ENCODE assay signal across 8 cellular contexts in the genomic region with DNA sequence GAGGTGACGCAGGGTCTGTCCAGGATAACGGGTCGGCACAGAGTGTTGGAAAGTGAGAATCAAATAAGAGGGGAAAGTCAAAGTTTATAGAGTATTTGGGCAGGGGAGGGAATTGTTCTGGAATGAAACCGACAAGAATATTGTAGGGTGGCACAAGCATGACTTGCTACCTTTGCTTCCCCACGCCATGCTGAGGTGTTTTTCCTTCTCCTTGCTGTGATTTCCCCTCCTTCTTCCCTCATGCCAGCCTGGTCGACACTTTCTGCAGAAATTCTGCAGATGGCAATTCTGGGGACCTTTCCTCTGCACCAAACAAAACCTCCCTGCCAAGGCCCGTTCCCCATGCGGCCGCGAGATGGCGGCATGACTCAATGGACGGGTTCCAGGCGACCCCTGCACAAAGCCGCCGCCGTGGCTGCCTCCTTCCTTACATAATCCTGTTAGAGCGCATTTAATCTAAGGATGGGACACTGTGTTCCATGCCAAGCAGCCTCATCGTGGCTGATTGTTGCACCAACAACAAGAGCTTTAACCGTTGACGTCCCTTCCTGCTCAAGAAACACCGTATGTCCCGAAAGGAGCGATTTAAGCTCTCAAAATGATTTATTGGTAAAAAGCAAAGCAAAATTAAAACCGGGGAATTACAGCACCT. TPM values are rescaled to one million over a fixed set of nuclear protein-coding genes. Genes with fewer than 3 reads are reported as not detected.
DNase-seq lines count a peak whose midpoint lies in the region; ATAC-seq and TF ChIP-seq lines count a peak whose summit lies in the region.

A gene (minus strand): TSS at position 290 of the 652 bp plus-strand sequence. CDS start 10,616 bp downstream, outside the sequence.

- CTCF ChIA-PET in GM10248 (lab: Yijun Ruan, JAX): interaction anchor here (0.6 to 4.3 kb wide), 26 partner anchors 11 to 510 kb away, joined by 3 to 56 read pairs (median 4); a partner anchor contains a TSS

- WGBS in ovary, 3 donors: 0 to 1% (median 1%) methylated on average over 24 of the region's 24 CpGs
- 2% methylated on average over 24 of the region's 24 CpGs for WGBS in thymus

- H3K4me3 ChIP-seq in SK-N-MC: peak within 1 kb of the TSS; percentile 74
- peak within 1 kb of the TSS; percentile 8 for H3K4me3 ChIP-seq in ovary
- H3K4me3 ChIP-seq in thymus (ENCODE audit: low read length): peak within 1 kb of the TSS; percentile 4

- H3K9ac ChIP-seq in SK-N-MC (ENCODE audit: insufficient read length): no peak within 1 kb of the TSS

- peak; percentile 91 for ATAC-seq in HG02610 (IDR thresholded peaks at IDR 0.05; ENCODE audit: unreplicated experiment)
- ATAC-seq in Right ventricle myocardium superior (ENCODE audit: poor library complexity): peak; percentile 95

- TF ChIP-seq CTCF in GM10248 (IDR thresholded peaks at IDR 0.05; ENCODE audit: control extremely low read depth, extremely low read depth, low read depth, missing control alignments): peak; percentile 96
- peak; percentile 77 to 82 (median 78) for TF ChIP-seq CTCF in ovary (IDR thresholded peaks at IDR 0.05)

- H3K27me3 ChIP-seq in ovary (no peaks in the 10 kb centered on the region), thymus (ENCODE audit: control insufficient read depth, insufficient read depth) (peaks cover 2% of the 10 kb centered on the region)

- POLR2A ChIA-PET in GM10248 (lab: Yijun Ruan, JAX): no interaction called here

- peaks cover 5% of the 10 kb centered on the region for H3K4me1 ChIP-seq in ovary (ENCODE audit: insufficient read depth)
- no peaks in the 10 kb centered on the region for H3K4me1 ChIP-seq in thymus (ENCODE audit: control insufficient read depth, insufficient read depth, low read length)

- H3K36me3 ChIP-seq in SK-N-MC (ENCODE audit: insufficient read depth, low read length) (no peaks in the 10 kb centered on the region), ovary (no peaks in the 10 kb centered on the region), thymus (ENCODE audit: control insufficient read depth, insufficient read depth) (no peaks in the 10 kb centered on the region)

- intact Hi-C loops in Right ventricle myocardium superior (cut with DNase I) (loop anchor here (5.0 to 10.0 kb wide), 2 partner anchors 57 to 235 kb away; a partner anchor contains a TSS), ovary (cut with DNase I) (no loop called here)

- H3K27ac ChIP-seq in SK-N-MC (no peak within 1 kb of the TSS), ovary (peak within 1 kb of the TSS in 1 of 2 donors; percentile 26), thymus (ENCODE audit: low read depth) (no peak within 1 kb of the TSS)

- no peak for TF ChIP-seq POLR2A in ovary (IDR thresholded peaks at IDR 0.05)

- H3K9me3 ChIP-seq in SK-N-MC (ENCODE audit: low read depth, low read length): no peaks in the 10 kb centered on the region
- no peaks in the 10 kb centered on the region for H3K9me3 ChIP-seq in ovary
- no peaks in the 10 kb centered on the region for H3K9me3 ChIP-seq in thymus (ENCODE audit: control insufficient read depth)

- DNase-seq in GM10248 (ENCODE audit: extremely low spot score): peak; percentile 87
- peak; percentile 78 for DNase-seq in NCI-H1092 (lab: John Stamatoyannopoulos, UW)
- peak; percentile 40 for DNase-seq in SK-N-MC (ENCODE audit: low read depth, low spot score)
- DNase-seq in activated naive CD4-positive, alpha-beta T cell treated with anti-CD3 and anti-CD28 coated beads, Interleukin-2, amount 50 U/mL, for 16 hours: peak; percentile 80
- DNase-seq in Right ventricle myocardium superior: peak; percentile 94
- DNase-seq in ovary: peak; percentile 81 to 91 (median 83)

- no peak for TF ChIP-seq EP300 in ovary (IDR thresholded peaks at IDR 0.05)

RNA-seq across cellular contexts. Expression of the gene that starts here (rescaled TPM):
- total RNA-seq in Right ventricle myocardium superior (5.3 TPM), ovary (10 to 100 TPM in 1 of 7 donors, 1 to 10 TPM in 6; 1.1 to 10.6 (median 3.2) TPM)
- polyA plus RNA-seq in ovary (100 to 1,000 TPM in 1 of 2 donors, under 1 TPM in 1; 0.73 to 238 TPM), thymus (1.5 TPM)

Comparison
In these comparisons a context has a peak if more than half of its experiments do, and no peak if none do; other contexts are left out.
1. DNase-seq: peak in every context shown above with its lines; median percentile 94 in Right ventricle myocardium superior; 87 in GM10248; 83 in ovary; 80 in activated naive CD4-positive, alpha-beta T cell treated with anti-CD3 and anti-CD28 coated beads, Interleukin-2, amount 50 U/mL, for 16 hours; 78 in NCI-H1092; 40 in SK-N-MC.
2. H3K4me3 ChIP-seq: peak in every context shown above with its lines; median percentile 74 in SK-N-MC; 8 in ovary; 4 in thymus.